In the genomic region with DNA sequence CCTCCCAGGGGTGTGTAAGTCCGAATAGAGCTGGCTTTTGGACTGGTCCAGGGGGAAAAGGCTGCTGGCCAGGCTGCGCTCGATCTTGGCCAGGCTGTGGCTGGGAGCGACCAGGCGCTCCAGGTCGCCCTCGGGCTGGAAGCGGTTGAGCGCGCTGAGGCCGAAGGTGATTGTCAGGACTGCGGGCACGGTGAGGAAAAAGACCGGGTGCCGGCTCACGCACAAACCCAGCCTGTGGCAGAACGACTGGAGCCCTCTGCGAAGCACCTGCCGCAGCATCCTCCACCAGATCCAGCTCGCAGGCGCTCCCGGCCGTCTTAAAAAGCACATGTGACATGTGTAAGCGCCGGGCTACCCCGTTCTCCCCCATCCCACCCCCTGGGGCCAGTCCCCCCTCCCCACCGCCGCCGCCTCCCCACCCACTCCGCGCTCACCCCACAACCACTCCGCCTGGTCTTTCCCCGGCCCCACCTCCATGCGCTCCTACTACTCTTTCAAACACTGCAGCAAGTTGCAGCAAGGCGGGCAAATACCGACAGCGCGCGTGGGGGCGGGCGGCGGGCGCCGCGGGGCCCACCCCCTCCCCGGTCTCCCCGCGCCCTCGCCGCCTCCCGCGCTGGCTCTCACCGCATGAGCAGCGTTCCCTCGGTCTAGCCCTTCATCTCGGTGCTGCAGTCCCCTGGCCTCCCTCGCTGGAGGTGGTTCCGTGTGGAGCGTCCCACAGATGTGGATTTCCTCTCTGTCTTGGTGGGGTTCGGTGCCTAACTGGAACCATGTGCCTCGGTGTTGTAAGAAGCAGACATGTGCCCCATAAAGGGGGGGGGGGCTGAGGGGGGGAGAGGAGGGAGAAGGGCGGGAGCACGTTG, we compare ENCODE assay signal across 8 cellular contexts.
DNase-seq lines count a peak whose midpoint lies in the region; ATAC-seq and TF ChIP-seq lines count a peak whose summit lies in the region.
"Had no signal": no experiment of that assay in that cellular context is flagged by ENCODE, and none has a peak within 500 bp of the region (broad histone marks: within the 10 kb centered on the region; RNA-seq: fewer than 3 reads in every experiment).

No MANE protein-coding gene starts in this region.

- no peaks in the 10 kb centered on the region for H3K27me3 Mint-ChIP-seq in stimulated activated memory B cell treated with anti-CD40 and anti-IgM and Interleukin-4, amounts not matched to agents 10 μg/mL and 1 μg/mL and 100 μg/mL, for 72 hours

- TF ChIP-seq CTCF in WERI-Rb-1 (IDR thresholded peaks at IDR 0.05; ENCODE audit: low read depth, low read length): no peak

- H3K36me3 Mint-ChIP-seq in stimulated activated memory B cell treated with anti-CD40 and anti-IgM and Interleukin-4, amounts not matched to agents 10 μg/mL and 1 μg/mL and 100 μg/mL, for 72 hours: no peaks in the 10 kb centered on the region

- no peaks in the 10 kb centered on the region for H3K4me1 Mint-ChIP-seq in stimulated activated memory B cell treated with anti-CD40 and anti-IgM and Interleukin-4, amounts not matched to agents 10 μg/mL and 1 μg/mL and 100 μg/mL, for 72 hours

- no peak overlapping the region for H3K27ac Mint-ChIP-seq in stimulated activated memory B cell treated with anti-CD40 and anti-IgM and Interleukin-4, amounts not matched to agents 10 μg/mL and 1 μg/mL and 100 μg/mL, for 72 hours

- H3K9me3 ChIP-seq in HUES6 (ENCODE audit: control insufficient read depth, insufficient read depth, low read depth, low read length): no peaks in the 10 kb centered on the region
- H3K9me3 ChIP-seq in WERI-Rb-1 (ENCODE audit: severe bottlenecking): no peaks in the 10 kb centered on the region

- H3K4me3 Mint-ChIP-seq in stimulated activated memory B cell treated with anti-CD40 and anti-IgM and Interleukin-4, amounts not matched to agents 10 μg/mL and 1 μg/mL and 100 μg/mL, for 72 hours: no peak overlapping the region

- peaks cover 10% of the 10 kb centered on the region for H3K4me1 ChIP-seq in HUES6 (ENCODE audit: control insufficient read depth, insufficient read depth, low read length)

- peak; percentile 34 for ATAC-seq in stimulated activated memory B cell treated with anti-CD40 and anti-IgM and Interleukin-4, amounts not matched to agents 10 μg/mL and 1 μg/mL and 100 μg/mL, for 72 hours
- ATAC-seq in HG03520 (IDR thresholded peaks at IDR 0.05; ENCODE audit: unreplicated experiment) (no peak), HG02763 (IDR thresholded peaks at IDR 0.05; ENCODE audit: unreplicated experiment) (no peak), HG02623 (IDR thresholded peaks at IDR 0.05; ENCODE audit: unreplicated experiment) (no peak)

- peak; percentile 68 for DNase-seq in WERI-Rb-1
- DNase-seq: MM.1S had no signal

- peak overlapping the region; percentile 49 for H3K9ac ChIP-seq in HUES6 (ENCODE audit: low read length)

- H3K36me3 ChIP-seq in HUES6 (ENCODE audit: control insufficient read depth, insufficient read depth, low read length): no peaks in the 10 kb centered on the region
- no peaks in the 10 kb centered on the region; the same call in 1 of the 2 replicates for H3K36me3 ChIP-seq in WERI-Rb-1

- H3K27ac ChIP-seq in HUES6 (ENCODE audit: low read depth, low read length) (no peak overlapping the region), WERI-Rb-1 (peak overlapping the region; percentile 42)

- peak overlapping the region; percentile 66 for H3K4me3 ChIP-seq in HUES6 (ENCODE audit: low read depth, low read length)
- H3K4me3 ChIP-seq in WERI-Rb-1 (ENCODE audit: low read depth, low read length): peak overlapping the region; percentile 67
- peak overlapping the region; percentile 33 for H3K4me3 ChIP-seq in iPS-11a (ENCODE audit: low read depth, low read length)

- H3K27me3 ChIP-seq in HUES6 (ENCODE audit: control insufficient read depth, insufficient read depth, low read length): peaks cover 35% of the 10 kb centered on the region
- H3K27me3 ChIP-seq in WERI-Rb-1 (ENCODE audit: insufficient read depth, low read depth, severe bottlenecking): no peaks in the 10 kb centered on the region

- H3K9me3 Mint-ChIP-seq in stimulated activated memory B cell treated with anti-CD40 and anti-IgM and Interleukin-4, amounts not matched to agents 10 μg/mL and 1 μg/mL and 100 μg/mL, for 72 hours: peaks cover 3% of the 10 kb centered on the region
